ENCODE assay signal across 8 cellular contexts in genomic region chr7:36291387-36292316, GRCh38.
DNase-seq lines count a peak whose midpoint lies in the region; ATAC-seq and TF ChIP-seq lines count a peak whose summit lies in the region.

No MANE protein-coding gene starts in this region.

- H3K27ac Mint-ChIP-seq in T-helper 1 cell treated with Interleukin-12 subunit alpha and Interleukin-12 subunit beta and Interleukin-4 antibody, amounts not matched to agents 30 μg/mL and 1 μg/mL, for 36 hours, result no peak overlapping the region

- intact Hi-C loops in right cardiac atrium (cut with DNase I), result loop anchor here (1.0 to 5.0 kb wide), 4 partner anchors 304 to 307 kb away; no protein-coding TSS in a partner anchor

- H3K9me3 ChIP-seq in BLaER1 (no peaks in the 10 kb centered on the region), right cardiac atrium (ENCODE audit: control insufficient read depth, low read length) (no peaks in the 10 kb centered on the region)

- ATAC-seq in GM21423 (IDR thresholded peaks at IDR 0.05; ENCODE audit: unreplicated experiment) (peak; percentile 48), right cardiac atrium (peak; percentile 94 to 96), GM18520 (IDR thresholded peaks at IDR 0.05; ENCODE audit: unreplicated experiment) (no peak)

- TF ChIP-seq CTCF in retinal pigment epithelial cell (conservative IDR thresholded peaks at IDR 0.05; ENCODE audit: low read depth, low read length), result peak; percentile 95

- H3K27me3 ChIP-seq in BLaER1 (no peaks in the 10 kb centered on the region), right cardiac atrium (ENCODE audit: control insufficient read depth, insufficient read depth) (no peaks in the 10 kb centered on the region)

- H3K4me2 ChIP-seq in BLaER1, result peak overlapping the region; percentile 93

- peak overlapping the region; percentile 69 for H3K9ac ChIP-seq in BLaER1

- no peaks in the 10 kb centered on the region for H3K36me3 ChIP-seq in BLaER1

- peak overlapping the region; percentile 58 for H3K4me3 Mint-ChIP-seq in T-helper 1 cell treated with Interleukin-12 subunit alpha and Interleukin-12 subunit beta and Interleukin-4 antibody, amounts not matched to agents 30 μg/mL and 1 μg/mL, for 36 hours

- DNase-seq in NCI-H1417 (lab: John Stamatoyannopoulos, UW), result peak; percentile 76 to 92 (median 80)
- peak in 56 of 58 donors; percentile 16 to 90 (median 72) for DNase-seq in anterior cingulate cortex (lab: John Stamatoyannopoulos, UW)
- DNase-seq in right cardiac atrium, result peak; percentile 83 to 95 (median 93)
- peak; percentile 48 for DNase-seq in retinal pigment epithelial cell (ENCODE audit: low read depth)

- H3K4me3 ChIP-seq in BLaER1 (peak overlapping the region; percentile 58), right cardiac atrium (ENCODE audit: low read length) (peak overlapping the region; percentile 48), retinal pigment epithelial cell (ENCODE audit: low read length) (peak overlapping the region; percentile 40)

- peaks cover 10% of the 10 kb centered on the region for H3K36me3 Mint-ChIP-seq in T-helper 1 cell treated with Interleukin-12 subunit alpha and Interleukin-12 subunit beta and Interleukin-4 antibody, amounts not matched to agents 30 μg/mL and 1 μg/mL, for 36 hours (ENCODE audit: low read depth)

- no peaks in the 10 kb centered on the region for H3K27me3 Mint-ChIP-seq in T-helper 1 cell treated with Interleukin-12 subunit alpha and Interleukin-12 subunit beta and Interleukin-4 antibody, amounts not matched to agents 30 μg/mL and 1 μg/mL, for 36 hours (ENCODE audit: low read depth)

- H3K9me3 Mint-ChIP-seq in T-helper 1 cell treated with Interleukin-12 subunit alpha and Interleukin-12 subunit beta and Interleukin-4 antibody, amounts not matched to agents 30 μg/mL and 1 μg/mL, for 36 hours, result no peaks in the 10 kb centered on the region

- WGBS in right cardiac atrium, result 16% methylated on average over 18 of the region's 18 CpGs

- peaks cover 42% of the 10 kb centered on the region for H3K4me1 Mint-ChIP-seq in T-helper 1 cell treated with Interleukin-12 subunit alpha and Interleukin-12 subunit beta and Interleukin-4 antibody, amounts not matched to agents 30 μg/mL and 1 μg/mL, for 36 hours (ENCODE audit: low read depth)

- H4K20me1 ChIP-seq in BLaER1, result no peaks in the 10 kb centered on the region

- peaks cover 60% of the 10 kb centered on the region for H3K4me1 ChIP-seq in BLaER1
- H3K4me1 ChIP-seq in right cardiac atrium (ENCODE audit: control insufficient read depth, insufficient read depth, low read length), result peaks cover 3% of the 10 kb centered on the region

- H3K27ac ChIP-seq in BLaER1 (peak overlapping the region; percentile 70), right cardiac atrium (ENCODE audit: low read length) (peak overlapping the region; percentile 90)
